In the genomic region with DNA sequence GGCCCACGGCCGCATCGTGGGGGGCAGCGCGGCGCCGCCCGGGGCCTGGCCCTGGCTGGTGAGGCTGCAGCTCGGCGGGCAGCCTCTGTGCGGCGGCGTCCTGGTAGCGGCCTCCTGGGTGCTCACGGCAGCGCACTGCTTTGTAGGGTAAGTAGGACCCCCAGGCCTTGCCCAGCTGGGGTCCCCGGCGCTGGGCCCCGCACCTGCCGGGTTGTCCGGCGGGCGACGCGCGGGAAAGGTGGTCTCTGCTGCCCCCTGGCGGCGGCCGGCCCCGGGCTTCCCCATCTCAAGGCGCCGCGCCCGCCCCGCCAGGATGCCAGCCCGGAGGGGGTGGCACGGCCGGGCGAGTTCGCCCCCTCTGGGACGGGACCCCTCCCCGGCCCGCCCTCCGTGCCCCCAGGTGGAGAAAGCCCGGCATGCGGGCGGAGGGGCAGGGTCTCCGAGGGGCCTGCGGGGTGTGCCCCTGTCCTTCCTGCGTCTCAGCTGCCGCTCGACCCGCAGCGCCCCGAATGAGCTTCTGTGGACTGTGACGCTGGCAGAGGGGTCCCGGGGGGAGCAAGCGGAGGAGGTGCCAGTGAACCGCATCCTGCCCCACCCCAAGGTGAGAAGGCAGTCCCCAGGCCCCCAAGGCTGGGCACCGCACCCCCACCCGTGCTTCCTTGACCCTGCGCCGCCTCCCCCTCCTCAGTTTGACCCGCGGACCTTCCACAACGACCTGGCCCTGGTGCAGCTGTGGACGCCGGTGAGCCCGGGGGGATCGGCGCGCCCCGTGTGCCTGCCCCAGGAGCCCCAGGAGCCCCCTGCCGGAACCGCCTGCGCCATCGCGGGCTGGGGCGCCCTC, we compare ENCODE assay signal across 8 cellular contexts. TPM values are rescaled to one million over a fixed set of nuclear protein-coding genes. Genes with fewer than 3 reads are reported as not detected.
DNase-seq lines count a peak whose midpoint lies in the region; ATAC-seq and TF ChIP-seq lines count a peak whose summit lies in the region.

No MANE protein-coding gene starts in this region.

- H3K4me3 Mint-ChIP-seq in central memory CD8-positive, alpha-beta T cell: peak overlapping the region; percentile 54

- no peak for DNase-seq in HCT116 (ENCODE audit: low read depth, low spot score)
- peak; percentile 13 for DNase-seq in activated CD4-positive, CD25-positive, alpha-beta regulatory T cell treated with anti-CD3 and anti-CD28 coated beads, Interleukin-2, amount 50 U/mL, for 16 hours (ENCODE audit: low read depth, low spot score)
- peak; percentile 33 to 75 for DNase-seq in central memory CD8-positive, alpha-beta T cell (ENCODE audit: low spot score in 2 of 2)
- DNase-seq in lung microvascular endothelial cell (ENCODE audit: low read depth in 2 of 2): peak; percentile 31 to 44
- peak; percentile 46 to 48 for DNase-seq in stimulated activated CD8-positive, alpha-beta memory T cell treated with anti-CD3 and anti-CD28 coated beads, Interleukin-2, amount 100 ng/mL, for 1 hour (ENCODE audit: low read depth in 2 of 2)

- H3K27me3 Mint-ChIP-seq in central memory CD8-positive, alpha-beta T cell: peaks cover 69% of the 10 kb centered on the region

- RAD21 ChIA-PET in HCT116 (lab: Charles Lee; ENCODE audit: low non-redundant PET in 1 of 2, low total read pairs in 2 of 2, uncharacterized antibody in 2 of 2, unreplicated experiment in 2 of 2): interaction anchor here in 1 of 2 experiments (0.7 kb wide), 1 partner anchor 75 kb away, joined by 3 read pairs; no protein-coding TSS in a partner anchor

- H3K27me3 ChIP-seq in BLaER1 treated with 17β-estradiol and CSF1 and Interleukin-3, amounts not matched to agents 10 nM and 100 nM: peaks cover 33 to 47% (median 38%) of the 10 kb centered on the region in 11 experiments
- H3K27me3 ChIP-seq in HCT116 (ENCODE audit: insufficient read depth, low read length): no peaks in the 10 kb centered on the region

- TF ChIP-seq RAD21 in HCT116 (IDR thresholded peaks at IDR 0.05; ENCODE audit: low read depth): peak; percentile 87

- peak; percentile 53 to 66 (median 63); a peak in 5 of 6 replicates for TF ChIP-seq CTCF in HCT116 (IDR thresholded peaks at IDR 0.05 in 2 of 3, conservative IDR thresholded peaks at IDR 0.05 in 1 of 3; ENCODE audit: borderline replicate concordance in 1 of 3, insufficient read depth in 1 of 3, low read depth in 2 of 3, low read length in 2 of 3)

- CTCF ChIA-PET in HCT116 (lab: Charles Lee): interaction anchor here (0.7 to 1.0 kb wide), 2 partner anchors 75 to 78 kb away, joined by 3 to 5 read pairs; no protein-coding TSS in a partner anchor

- TF ChIP-seq POLR2A in HCT116 (IDR thresholded peaks at IDR 0.05; ENCODE audit: borderline replicate concordance, extremely low read depth, insufficient read depth, insufficient read length): no peak

- no TSS peak for BruUV-seq in HCT116 (replicated peaks; lab: Mats Ljungman, UMichigan)

- H3K4me1 Mint-ChIP-seq in central memory CD8-positive, alpha-beta T cell: peaks cover 10% of the 10 kb centered on the region

- peaks cover 3% of the 10 kb centered on the region for H3K36me3 Mint-ChIP-seq in central memory CD8-positive, alpha-beta T cell (ENCODE audit: insufficient read depth)

- H3K9me3 Mint-ChIP-seq in central memory CD8-positive, alpha-beta T cell: no peaks in the 10 kb centered on the region

- H3K27ac ChIP-seq in BLaER1 treated with 17β-estradiol and CSF1 and Interleukin-3, amounts not matched to agents 10 nM and 100 nM: no peak overlapping the region
- H3K27ac ChIP-seq in HCT116 (ENCODE audit: low read depth, low read length): no peak overlapping the region

- H3K9me2 ChIP-seq in HCT116 (ENCODE audit: insufficient read depth): no peaks in the 10 kb centered on the region

- H3K4me2 ChIP-seq in BLaER1 treated with 17β-estradiol and CSF1 and Interleukin-3, amounts not matched to agents 10 nM and 100 nM: peak overlapping the region; percentile 87 to 100 (median 94)
- H3K4me2 ChIP-seq in HCT116 (ENCODE audit: low read length): peak overlapping the region; percentile 32; the same call in 1 of the 2 replicates

- no peaks in the 10 kb centered on the region for H3K36me3 ChIP-seq in BLaER1 treated with 17β-estradiol and CSF1 and Interleukin-3, amounts not matched to agents 10 nM and 100 nM
- H3K36me3 ChIP-seq in HCT116 (ENCODE audit: control insufficient read depth in 1 of 2, insufficient read depth in 2 of 2, low read length in 2 of 2): no peaks in the 10 kb centered on the region

- intact Hi-C loops in HCT116 (cut with micrococcal nuclease): loop anchor here (1.0 to 10.0 kb wide), 2 partner anchors 78 to 177 kb away; no protein-coding TSS in a partner anchor

- H2AFZ ChIP-seq in HCT116 (ENCODE audit: low read depth, low read length, poor library complexity, severe bottlenecking): no peak overlapping the region

- peak overlapping the region in 3 of 11 experiments; percentile 42 to 60 (median 43); a peak in 3 of 22 replicates for H3K9ac ChIP-seq in BLaER1 treated with 17β-estradiol and CSF1 and Interleukin-3, amounts not matched to agents 10 nM and 100 nM
- no peak overlapping the region for H3K9ac ChIP-seq in HCT116 (ENCODE audit: low read length)

- H4K20me1 ChIP-seq in BLaER1 treated with 17β-estradiol and CSF1 and Interleukin-3, amounts not matched to agents 10 nM and 100 nM: peaks cover 0 to 30% (median 15%) of the 10 kb centered on the region in 11 experiments; a peak in 19 of 22 replicates
- H4K20me1 ChIP-seq in HCT116 (ENCODE audit: insufficient read depth): no peaks in the 10 kb centered on the region

- POLR2A ChIA-PET in HCT116 (lab: Charles Lee): no interaction called here

- peak overlapping the region; percentile 46 to 66 (median 53) for H3K4me3 ChIP-seq in BLaER1 treated with 17β-estradiol and CSF1 and Interleukin-3, amounts not matched to agents 10 nM and 100 nM
- no peak overlapping the region for H3K4me3 ChIP-seq in HCT116 (replicated peaks in 1 of 2; ENCODE audit: low read depth in 1 of 2, low read length in 2 of 2)

- no peaks in the 10 kb centered on the region for H3K9me3 ChIP-seq in BLaER1 treated with 17β-estradiol and CSF1 and Interleukin-3, amounts not matched to agents 10 nM and 100 nM (replicated peaks in 1 of 11)
- no peaks in the 10 kb centered on the region for H3K9me3 ChIP-seq in HCT116 (ENCODE audit: control insufficient read depth in 1 of 2, insufficient read depth in 1 of 2, low read depth in 1 of 2, low read length in 2 of 2)

- ATAC-seq in HCT116 (peak; percentile 86), GM18909 (IDR thresholded peaks at IDR 0.05; ENCODE audit: poor library complexity, unreplicated experiment) (no peak), GM19463 (IDR thresholded peaks at IDR 0.05; ENCODE audit: unreplicated experiment) (no peak)
- peak; percentile 54 for ATAC-seq in central memory CD8-positive, alpha-beta T cell (replicated peaks; ENCODE audit: extremely low read depth, poor library complexity, severe bottlenecking)

- peaks cover 21 to 46% (median 38%) of the 10 kb centered on the region in 10 experiments; a peak in 19 of 20 replicates for H3K4me1 ChIP-seq in BLaER1 treated with 17β-estradiol and CSF1 and Interleukin-3, amounts not matched to agents 10 nM and 100 nM
- peaks cover 0 to 6% of the 10 kb centered on the region in 2 experiments; a peak in 1 of 4 replicates for H3K4me1 ChIP-seq in HCT116 (ENCODE audit: control insufficient read depth in 1 of 2, insufficient read depth in 2 of 2, low read length in 2 of 2)

- no peaks in the 10 kb centered on the region for H3K79me2 ChIP-seq in HCT116 (ENCODE audit: insufficient read depth, low read length)

- no peak overlapping the region for H3K27ac Mint-ChIP-seq in central memory CD8-positive, alpha-beta T cell (ENCODE audit: low read depth)

TF ChIP-seq in HCT116, 20 proteins besides CTCF, POLR2A, EP300 and RAD21 (continues in another document):
- no peak for TF ChIP-seq SRF (IDR thresholded peaks at IDR 0.05; ENCODE audit: low read depth)
- no peak for TF ChIP-seq POLR2AphosphoS5 (IDR thresholded peaks at IDR 0.05; ENCODE audit: low read depth, low read length)
- no peak for TF ChIP-seq SP1 (IDR thresholded peaks at IDR 0.05; ENCODE audit: low read depth)
- no peak for TF ChIP-seq CEBPB (IDR thresholded peaks at IDR 0.05; ENCODE audit: low read depth)
- TF ChIP-seq, protein P1, sequence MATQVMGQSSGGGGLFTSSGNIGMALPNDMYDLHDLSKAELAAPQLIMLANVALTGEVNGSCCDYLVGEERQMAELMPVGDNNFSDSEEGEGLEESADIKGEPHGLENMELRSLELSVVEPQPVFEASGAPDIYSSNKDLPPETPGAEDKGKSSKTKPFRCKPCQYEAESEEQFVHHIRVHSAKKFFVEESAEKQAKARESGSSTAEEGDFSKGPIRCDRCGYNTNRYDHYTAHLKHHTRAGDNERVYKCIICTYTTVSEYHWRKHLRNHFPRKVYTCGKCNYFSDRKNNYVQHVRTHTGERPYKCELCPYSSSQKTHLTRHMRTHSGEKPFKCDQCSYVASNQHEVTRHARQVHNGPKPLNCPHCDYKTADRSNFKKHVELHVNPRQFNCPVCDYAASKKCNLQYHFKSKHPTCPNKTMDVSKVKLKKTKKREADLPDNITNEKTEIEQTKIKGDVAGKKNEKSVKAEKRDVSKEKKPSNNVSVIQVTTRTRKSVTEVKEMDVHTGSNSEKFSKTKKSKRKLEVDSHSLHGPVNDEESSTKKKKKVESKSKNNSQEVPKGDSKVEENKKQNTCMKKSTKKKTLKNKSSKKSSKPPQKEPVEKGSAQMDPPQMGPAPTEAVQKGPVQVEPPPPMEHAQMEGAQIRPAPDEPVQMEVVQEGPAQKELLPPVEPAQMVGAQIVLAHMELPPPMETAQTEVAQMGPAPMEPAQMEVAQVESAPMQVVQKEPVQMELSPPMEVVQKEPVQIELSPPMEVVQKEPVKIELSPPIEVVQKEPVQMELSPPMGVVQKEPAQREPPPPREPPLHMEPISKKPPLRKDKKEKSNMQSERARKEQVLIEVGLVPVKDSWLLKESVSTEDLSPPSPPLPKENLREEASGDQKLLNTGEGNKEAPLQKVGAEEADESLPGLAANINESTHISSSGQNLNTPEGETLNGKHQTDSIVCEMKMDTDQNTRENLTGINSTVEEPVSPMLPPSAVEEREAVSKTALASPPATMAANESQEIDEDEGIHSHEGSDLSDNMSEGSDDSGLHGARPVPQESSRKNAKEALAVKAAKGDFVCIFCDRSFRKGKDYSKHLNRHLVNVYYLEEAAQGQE (IDR thresholded peaks at IDR 0.05; ENCODE audit: low read depth): no peak
- no peak for TF ChIP-seq FOSL1 (IDR thresholded peaks at IDR 0.05; ENCODE audit: low read depth)

RNA-seq across cellular contexts. Expression of gene PRSS56, which starts 2.0 kb away (rescaled TPM):
- total RNA-seq in HCT116 (2021; ENCODE audit: unreplicated experiment) (not detected), lung microvascular endothelial cell (not detected in 2 replicates)
- polyA plus RNA-seq in HCT116 (2012): 0.07 TPM in 2 replicates

RNA-seq across cellular contexts. Expression of gene CHRND, which starts 3.7 kb away (rescaled TPM):
- not detected for total RNA-seq in HCT116 (2021; ENCODE audit: unreplicated experiment)
- 0.01 and 0.04 TPM in 2 replicates for polyA plus RNA-seq in HCT116 (2012)
- total RNA-seq in lung microvascular endothelial cell: not detected in 2 replicates

RNA-seq across cellular contexts. Expression of gene CHRNG, which starts 17.3 kb away (rescaled TPM):
- not detected for total RNA-seq in HCT116 (2021; ENCODE audit: unreplicated experiment)
- polyA plus RNA-seq in HCT116 (2012): 0.15 and 0.21 TPM in 2 replicates
- not detected in 2 replicates for total RNA-seq in lung microvascular endothelial cell

RNA-seq across cellular contexts. Expression of gene TIGD1, which starts 28.1 kb away (rescaled TPM):
- 6.0 TPM for total RNA-seq in HCT116 (2021; ENCODE audit: unreplicated experiment)
- polyA plus RNA-seq in HCT116 (2012): 1.5 and 1.6 TPM in 2 replicates
- total RNA-seq in lung microvascular endothelial cell: 0.87 and 1.8 TPM in 2 replicates

RNA-seq across cellular contexts. Expression of gene EIF4E2, which starts 28.3 kb away (rescaled TPM):
- 58.6 TPM for total RNA-seq in HCT116 (2021; ENCODE audit: unreplicated experiment)
- polyA plus RNA-seq in HCT116 (2012): 63.5 and 66.7 TPM in 2 replicates
- total RNA-seq in lung microvascular endothelial cell: 97.6 and 108 TPM in 2 replicates

Comparison
In these comparisons a context has a peak if more than half of its experiments do, and no peak if none do; other contexts are left out.
1. H3K4me3 ChIP-seq: peak in BLaER1 treated with 17β-estradiol and CSF1 and Interleukin-3, amounts not matched to agents 10 nM and 100 nM (10 of 10); none in HCT116 (0 of 2).
2. ATAC-seq: peak in HCT116 (single experiment) and central memory CD8-positive, alpha-beta T cell (single experiment); none in GM18909 (single experiment) and GM19463 (single experiment).